12 cellular contexts compared by ENCODE assay signal in genomic region chr3:134367412-134367811, GRCh38. TPM values are rescaled to one million over a fixed set of nuclear protein-coding genes. Genes with fewer than 3 reads are reported as not detected.
DNase-seq lines count a peak whose midpoint lies in the region; ATAC-seq and TF ChIP-seq lines count a peak whose summit lies in the region.
"Had no signal": no experiment of that assay in that cellular context is flagged by ENCODE, and none has a peak within 500 bp of the region (broad histone marks: within the 10 kb centered on the region; RNA-seq: fewer than 3 reads in every experiment).

No MANE protein-coding gene starts in this region.

- H3K4me1 Mint-ChIP-seq in Caco-2 (ENCODE audit: low read depth, unreplicated experiment), result peaks cover 54% of the 10 kb centered on the region

- intact Hi-C loops in Caco-2 (cut with micrococcal nuclease; ENCODE audit: unreplicated experiment), result no loop called here
- intact Hi-C loops in left ventricle myocardium inferior (cut with micrococcal nuclease), result no loop called here
- intact Hi-C loops in sigmoid colon (cut with DNase I), result loop anchor here (10.0 kb wide), 1 partner anchor 793 kb away; the partner anchor contains the start of gene CDV3

- H3K27ac ChIP-seq in WERI-Rb-1, result peak overlapping the region; percentile 71
- H3K27ac ChIP-seq in left ventricle myocardium inferior (replicated peaks), result peak overlapping the region; percentile 100
- H3K27ac ChIP-seq in sigmoid colon, result peak overlapping the region; percentile 98 to 100 (median 100)

- TF ChIP-seq EP300 in sigmoid colon (IDR thresholded peaks at IDR 0.05), result no peak

- H3K4me1 ChIP-seq in Caco-2 (peaks cover 97% of the 10 kb centered on the region), left ventricle myocardium inferior (peaks cover 99% of the 10 kb centered on the region), sigmoid colon (peaks cover 0 to 100% (median 98%) of the 10 kb centered on the region in 4 donors)

- H3K4me3 ChIP-seq in Caco-2 (ENCODE audit: low read depth, low read length) (no peak overlapping the region), WERI-Rb-1 (ENCODE audit: low read depth, low read length) (no peak overlapping the region), left ventricle myocardium inferior (peak overlapping the region; percentile 3), sigmoid colon (no peak overlapping the region)

- no peak for ATAC-seq in HG02884 (IDR thresholded peaks at IDR 0.05; ENCODE audit: unreplicated experiment)

- WGBS in sigmoid colon, 2 donors, result 83 to 88% methylated on average over 7 of the region's 7 CpGs

- POLR2A ChIA-PET in Caco-2 (lab: Charles Lee), result interaction anchor here (0.7 to 1.1 kb wide), 2 partner anchors 34 to 40 kb away, joined by 3 to 4 read pairs; no protein-coding TSS in a partner anchor

- CTCF ChIA-PET in Caco-2 (lab: Charles Lee), result interaction anchor here (0.6 kb wide), 1 partner anchor 14 kb away, joined by 3 read pairs; no protein-coding TSS in a partner anchor

- no peak for TF ChIP-seq POLR2A in sigmoid colon (IDR thresholded peaks at IDR 0.05)

- no peaks in the 10 kb centered on the region for H3K9me3 Mint-ChIP-seq in Caco-2 (ENCODE audit: unreplicated experiment)
- H3K9me3 Mint-ChIP-seq: naive B cell had no signal

- DNase-seq in Caco-2, result peak in 1 of 2 experiments; percentile 14
- no peak for DNase-seq in WERI-Rb-1
- DNase-seq in left ventricle myocardium inferior, result no peak
- DNase-seq in sigmoid colon, result peak; percentile 63
- DNase-seq in NCI-H748 (lab: John Stamatoyannopoulos, UW; ENCODE audit: unreplicated experiment), result no peak
- DNase-seq in stimulated activated naive CD4-positive, alpha-beta T cell (lab: John Stamatoyannopoulos, UW), result no peak
- DNase-seq in NCI-H1694 (lab: John Stamatoyannopoulos, UW), result no peak
- DNase-seq: CD4-positive, CD25-positive, alpha-beta regulatory T cell; cortex of kidney; naive B cell; NCI-H2081 had no signal

- H3K27me3 Mint-ChIP-seq in Caco-2 (ENCODE audit: insufficient read depth, unreplicated experiment), result no peaks in the 10 kb centered on the region

- no peaks in the 10 kb centered on the region for H3K9me3 ChIP-seq in Caco-2
- no peaks in the 10 kb centered on the region for H3K9me3 ChIP-seq in WERI-Rb-1 (ENCODE audit: severe bottlenecking)
- H3K9me3 ChIP-seq in left ventricle myocardium inferior (replicated peaks), result no peaks in the 10 kb centered on the region
- H3K9me3 ChIP-seq in sigmoid colon, result no peaks in the 10 kb centered on the region

- peaks cover 26% of the 10 kb centered on the region for H3K36me3 ChIP-seq in Caco-2 (ENCODE audit: control insufficient read depth, insufficient read depth, low read length)
- peaks cover 97% of the 10 kb centered on the region for H3K36me3 ChIP-seq in WERI-Rb-1
- H3K36me3 ChIP-seq in left ventricle myocardium inferior, result peaks cover 88% of the 10 kb centered on the region
- H3K36me3 ChIP-seq in sigmoid colon, result peaks cover 10 to 78% (median 50%) of the 10 kb centered on the region in 4 donors

- H3K27me3 ChIP-seq in Caco-2 (replicated peaks; ENCODE audit: control insufficient read depth, insufficient read depth, low read length) (no peaks in the 10 kb centered on the region), WERI-Rb-1 (ENCODE audit: insufficient read depth, low read depth, severe bottlenecking) (no peaks in the 10 kb centered on the region), left ventricle myocardium inferior (ENCODE audit: low read depth) (no peaks in the 10 kb centered on the region), sigmoid colon (no peaks in the 10 kb centered on the region)

- TF ChIP-seq CTCF in Caco-2 (IDR thresholded peaks at IDR 0.05; ENCODE audit: insufficient read depth in 1 of 2, low read depth in 1 of 2, low read length in 1 of 2, severe bottlenecking in 1 of 2, unreplicated experiment in 1 of 2) (no peak), WERI-Rb-1 (IDR thresholded peaks at IDR 0.05; ENCODE audit: low read depth, low read length) (peak; percentile 24; the same call in 1 of the 2 replicates), left ventricle myocardium inferior (IDR thresholded peaks at IDR 0.05; ENCODE audit: borderline replicate concordance) (no peak), sigmoid colon (IDR thresholded peaks at IDR 0.05) (no peak)

- BruUV-seq in Caco-2 (replicated peaks; lab: Mats Ljungman, UMichigan), result no TSS peak

- H3K4me3 Mint-ChIP-seq in Caco-2 (ENCODE audit: unreplicated experiment), result no peak overlapping the region
- H3K4me3 Mint-ChIP-seq: CD4-positive, CD25-positive, alpha-beta regulatory T cell; naive B cell had no signal

- H3K27ac Mint-ChIP-seq in Caco-2 (ENCODE audit: unreplicated experiment), result peak overlapping the region; percentile 82

- peaks cover 100% of the 10 kb centered on the region for H3K36me3 Mint-ChIP-seq in Caco-2 (ENCODE audit: insufficient read depth, unreplicated experiment)
- H3K36me3 Mint-ChIP-seq: CD4-positive, CD25-positive, alpha-beta regulatory T cell had no signal

RNA-seq across cellular contexts. Expression of gene AMOTL2, which starts 6.8 kb away (rescaled TPM):
- 220 and 271 TPM in 2 replicates for total RNA-seq in Caco-2 (2022)
- total RNA-seq in left ventricle myocardium inferior, result 44.4 TPM
- 100 to 1,000 TPM in 1 of 4 donors, 10 to 100 TPM in 3; 43.5 to 112 (median 47.6) TPM for total RNA-seq in sigmoid colon
- polyA plus RNA-seq in sigmoid colon, result 10 to 100 TPM in 1 of 3 donors, 1 to 10 TPM in 2; 1.6 to 13.8 (median 9.9) TPM
- total RNA-seq: CD4-positive, CD25-positive, alpha-beta regulatory T cell had no signal
- polyA plus RNA-seq: CD4-positive, CD25-positive, alpha-beta regulatory T cell had no signal
